Comparison of ENCODE assay signal across 1 cellular context in the genomic region with DNA sequence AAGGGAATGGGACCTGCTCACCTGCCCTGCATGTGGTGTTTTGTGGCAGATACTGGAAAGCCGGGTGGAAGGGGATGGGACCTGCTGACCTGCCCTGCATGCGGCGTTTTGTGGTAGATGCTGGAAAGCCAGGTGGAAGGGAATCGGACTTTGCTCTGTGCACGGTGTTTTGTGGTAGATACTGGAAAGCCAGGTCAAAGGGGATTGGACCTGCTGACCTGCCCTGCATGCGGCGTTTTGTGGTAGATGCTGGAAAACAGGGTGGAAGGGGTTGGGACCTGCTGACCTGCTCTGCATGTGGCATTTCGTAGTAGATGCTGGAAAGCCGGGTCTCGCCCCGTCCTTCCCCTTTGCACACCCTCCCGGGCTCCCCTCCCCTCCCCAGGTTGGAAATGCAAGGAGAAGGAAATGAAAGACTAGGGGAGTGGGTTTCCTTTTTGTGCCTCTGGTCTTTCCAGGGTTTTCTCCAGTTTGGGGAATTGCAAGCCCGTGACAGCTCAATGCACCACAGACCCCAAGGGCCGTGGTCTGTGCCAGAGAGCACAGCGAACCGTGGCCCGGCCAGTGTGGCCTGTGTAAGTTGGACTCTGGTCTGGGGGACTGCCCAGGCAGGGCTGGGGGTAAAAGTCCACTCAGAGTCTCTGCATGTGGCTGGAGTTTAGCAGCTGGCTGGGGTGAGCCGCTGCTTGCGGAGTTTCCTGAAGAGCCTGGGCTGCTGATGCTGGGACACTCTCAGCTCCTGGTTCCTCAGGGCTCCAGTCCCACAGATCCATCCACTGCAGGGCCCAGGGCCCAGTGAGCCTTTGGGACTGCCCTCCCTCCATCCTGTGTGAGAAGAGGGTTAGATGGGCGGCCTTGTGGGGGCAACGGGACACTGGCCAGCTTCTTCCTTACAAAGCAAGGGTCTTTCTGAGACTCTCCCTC.
TF ChIP-seq lines count a peak whose summit lies in the region.

No MANE protein-coding gene starts in this region.

TF ChIP-seq in HepG2, 621 proteins besides CTCF, POLR2A, EP300 and RAD21 (continued from another document and continues in another):
- TF ChIP-seq ZSCAN9 (CRISPR knock-in tag; IDR thresholded peaks at IDR 0.05; ENCODE audit: borderline replicate concordance) (no peak), CBFB (CRISPR knock-in tag; IDR thresholded peaks at IDR 0.05) (no peak), KDM5A (IDR thresholded peaks at IDR 0.05; ENCODE audit: borderline replicate concordance, low read length) (no peak), CBX2 (IDR thresholded peaks at IDR 0.05; ENCODE audit: low read depth, low read length) (no peak), CBX2 (CRISPR knock-in tag; IDR thresholded peaks at IDR 0.05; ENCODE audit: low read depth) (no peak), ZNF33A (CRISPR knock-in tag; IDR thresholded peaks at IDR 0.05; ENCODE audit: borderline replicate concordance) (no peak), HMGXB4 (CRISPR knock-in tag; IDR thresholded peaks at IDR 0.05; ENCODE audit: borderline replicate concordance in 1 of 2, low read depth in 1 of 2) (0 out of 4 replicates have a peak, but pooled peaks of 1 of the 2 experiments have one; percentile 11), SRF (IDR thresholded peaks at IDR 0.05; ENCODE audit: low read depth, low read length) (no peak), ZBTB7B (CRISPR knock-in tag; IDR thresholded peaks at IDR 0.05) (peak; percentile 44; the same call in 1 of the 2 replicates), MYPOP (CRISPR knock-in tag; IDR thresholded peaks at IDR 0.05) (no peak), MED8 (CRISPR knock-in tag; IDR thresholded peaks at IDR 0.05; ENCODE audit: insufficient replicate concordance) (peak; percentile 28), KDM1A (CRISPR knock-in tag; IDR thresholded peaks at IDR 0.05) (0 out of 2 replicates have a peak, but pooled peaks have one; percentile 38), ZNF432 (CRISPR knock-in tag; IDR thresholded peaks at IDR 0.05; ENCODE audit: borderline replicate concordance) (no peak), POGZ (CRISPR knock-in tag; IDR thresholded peaks at IDR 0.05) (no peak), ZC3H13 (CRISPR knock-in tag; IDR thresholded peaks at IDR 0.05) (no peak), SALL1 (CRISPR knock-in tag; IDR thresholded peaks at IDR 0.05) (peak; percentile 21; the same call in 1 of the 2 replicates), SIN3A (IDR thresholded peaks at IDR 0.05; ENCODE audit: borderline replicate concordance, low read depth, low read length) (no peak), HDAC1 (CRISPR knock-in tag; IDR thresholded peaks at IDR 0.05) (peak; percentile 39; the same call in 1 of the 2 replicates), PAWR (CRISPR knock-in tag; IDR thresholded peaks at IDR 0.05; ENCODE audit: borderline replicate concordance) (no peak), ONECUT2 (CRISPR knock-in tag; IDR thresholded peaks at IDR 0.05) (no peak), NR2C2 (CRISPR knock-in tag; IDR thresholded peaks at IDR 0.05; ENCODE audit: borderline replicate concordance) (peak; percentile 16), ZMYM4 (CRISPR knock-in tag; IDR thresholded peaks at IDR 0.05) (no peak), PATZ1 (CRISPR knock-in tag; IDR thresholded peaks at IDR 0.05) (no peak), ZFX (CRISPR knock-in tag; IDR thresholded peaks at IDR 0.05; ENCODE audit: low read depth) (0 out of 2 replicates have a peak, but pooled peaks have one; percentile 43), HES4 (CRISPR knock-in tag; IDR thresholded peaks at IDR 0.05; ENCODE audit: borderline replicate concordance) (no peak), NCOR1 (IDR thresholded peaks at IDR 0.05; ENCODE audit: borderline replicate concordance, low read length) (peak; percentile 95), ELF3 (CRISPR knock-in tag; IDR thresholded peaks at IDR 0.05) (no peak), RELA (CRISPR knock-in tag; IDR thresholded peaks at IDR 0.05) (no peak), FOXK1 (CRISPR knock-in tag; IDR thresholded peaks at IDR 0.05; ENCODE audit: borderline replicate concordance, low read depth) (no peak), ZNF784 (CRISPR knock-in tag; IDR thresholded peaks at IDR 0.05; ENCODE audit: borderline replicate concordance) (no peak), ZNF512B (CRISPR knock-in tag; IDR thresholded peaks at IDR 0.05; ENCODE audit: borderline replicate concordance) (no peak), SIX4 (CRISPR knock-in tag; IDR thresholded peaks at IDR 0.05) (no peak), ZNF564 (CRISPR knock-in tag; IDR thresholded peaks at IDR 0.05) (no peak), SKI (IDR thresholded peaks at IDR 0.05; ENCODE audit: partially characterized antibody) (no peak), ZMYM2 (CRISPR knock-in tag; IDR thresholded peaks at IDR 0.05) (peak; percentile 95), CENPBD1 (CRISPR knock-in tag; IDR thresholded peaks at IDR 0.05; ENCODE audit: borderline replicate concordance, low read depth) (no peak), PHF21A (CRISPR knock-in tag; IDR thresholded peaks at IDR 0.05) (peak; percentile 42), ESRRA (CRISPR knock-in tag; IDR thresholded peaks at IDR 0.05; ENCODE audit: low read depth) (peak; percentile 31; the same call in 1 of the 2 replicates), ZNF776 (CRISPR knock-in tag; IDR thresholded peaks at IDR 0.05) (no peak; the same call in 1 of the 2 replicates), CENPX (CRISPR knock-in tag; IDR thresholded peaks at IDR 0.05) (no peak), HOXA5 (CRISPR knock-in tag; IDR thresholded peaks at IDR 0.05) (no peak)
- TF ChIP-seq, protein P1, sequence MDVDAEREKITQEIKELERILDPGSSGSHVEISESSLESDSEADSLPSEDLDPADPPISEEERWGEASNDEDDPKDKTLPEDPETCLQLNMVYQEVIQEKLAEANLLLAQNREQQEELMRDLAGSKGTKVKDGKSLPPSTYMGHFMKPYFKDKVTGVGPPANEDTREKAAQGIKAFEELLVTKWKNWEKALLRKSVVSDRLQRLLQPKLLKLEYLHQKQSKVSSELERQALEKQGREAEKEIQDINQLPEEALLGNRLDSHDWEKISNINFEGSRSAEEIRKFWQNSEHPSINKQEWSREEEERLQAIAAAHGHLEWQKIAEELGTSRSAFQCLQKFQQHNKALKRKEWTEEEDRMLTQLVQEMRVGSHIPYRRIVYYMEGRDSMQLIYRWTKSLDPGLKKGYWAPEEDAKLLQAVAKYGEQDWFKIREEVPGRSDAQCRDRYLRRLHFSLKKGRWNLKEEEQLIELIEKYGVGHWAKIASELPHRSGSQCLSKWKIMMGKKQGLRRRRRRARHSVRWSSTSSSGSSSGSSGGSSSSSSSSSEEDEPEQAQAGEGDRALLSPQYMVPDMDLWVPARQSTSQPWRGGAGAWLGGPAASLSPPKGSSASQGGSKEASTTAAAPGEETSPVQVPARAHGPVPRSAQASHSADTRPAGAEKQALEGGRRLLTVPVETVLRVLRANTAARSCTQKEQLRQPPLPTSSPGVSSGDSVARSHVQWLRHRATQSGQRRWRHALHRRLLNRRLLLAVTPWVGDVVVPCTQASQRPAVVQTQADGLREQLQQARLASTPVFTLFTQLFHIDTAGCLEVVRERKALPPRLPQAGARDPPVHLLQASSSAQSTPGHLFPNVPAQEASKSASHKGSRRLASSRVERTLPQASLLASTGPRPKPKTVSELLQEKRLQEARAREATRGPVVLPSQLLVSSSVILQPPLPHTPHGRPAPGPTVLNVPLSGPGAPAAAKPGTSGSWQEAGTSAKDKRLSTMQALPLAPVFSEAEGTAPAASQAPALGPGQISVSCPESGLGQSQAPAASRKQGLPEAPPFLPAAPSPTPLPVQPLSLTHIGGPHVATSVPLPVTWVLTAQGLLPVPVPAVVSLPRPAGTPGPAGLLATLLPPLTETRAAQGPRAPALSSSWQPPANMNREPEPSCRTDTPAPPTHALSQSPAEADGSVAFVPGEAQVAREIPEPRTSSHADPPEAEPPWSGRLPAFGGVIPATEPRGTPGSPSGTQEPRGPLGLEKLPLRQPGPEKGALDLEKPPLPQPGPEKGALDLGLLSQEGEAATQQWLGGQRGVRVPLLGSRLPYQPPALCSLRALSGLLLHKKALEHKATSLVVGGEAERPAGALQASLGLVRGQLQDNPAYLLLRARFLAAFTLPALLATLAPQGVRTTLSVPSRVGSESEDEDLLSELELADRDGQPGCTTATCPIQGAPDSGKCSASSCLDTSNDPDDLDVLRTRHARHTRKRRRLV (CRISPR knock-in tag; IDR thresholded peaks at IDR 0.05): no peak
- TF ChIP-seq, protein P2, sequence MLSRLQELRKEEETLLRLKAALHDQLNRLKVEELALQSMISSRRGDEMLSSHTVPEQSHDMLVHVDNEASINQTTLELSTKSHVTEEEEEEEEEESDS (CRISPR knock-in tag; IDR thresholded peaks at IDR 0.05; ENCODE audit: borderline replicate concordance): no peak
- TF ChIP-seq, protein P3, sequence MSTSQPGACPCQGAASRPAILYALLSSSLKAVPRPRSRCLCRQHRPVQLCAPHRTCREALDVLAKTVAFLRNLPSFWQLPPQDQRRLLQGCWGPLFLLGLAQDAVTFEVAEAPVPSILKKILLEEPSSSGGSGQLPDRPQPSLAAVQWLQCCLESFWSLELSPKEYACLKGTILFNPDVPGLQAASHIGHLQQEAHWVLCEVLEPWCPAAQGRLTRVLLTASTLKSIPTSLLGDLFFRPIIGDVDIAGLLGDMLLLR (CRISPR knock-in tag; IDR thresholded peaks at IDR 0.05): no peak
